8 cellular contexts compared by ENCODE assay signal in genomic region chr2:169798718-169799495, GRCh38. TPM values are rescaled to one million over a fixed set of nuclear protein-coding genes. Genes with fewer than 3 reads are reported as not detected.
DNase-seq lines count a peak whose midpoint lies in the region; ATAC-seq, FAIRE-seq and TF ChIP-seq lines count a peak whose summit lies in the region.

Gene SSB (plus strand): TSS chr2:169798871. CDS start chr2:169800961, 2,090 bp downstream.

- H3K9me3 ChIP-seq in H1 (ENCODE audit: insufficient read depth in 2 of 2, low read depth in 1 of 2, low read length in 1 of 2): no peaks in the 10 kb centered on the region
- no peaks in the 10 kb centered on the region for H3K9me3 ChIP-seq in mesenchymal stem cell (ENCODE audit: control insufficient read depth, low read length)

- H2BK12ac ChIP-seq in H1 (ENCODE audit: low read depth, low read length) (no peak within 1 kb of the TSS), mesenchymal stem cell (ENCODE audit: low read length in 2 of 2) (no peak within 1 kb of the TSS)

- H3K18ac ChIP-seq in H1 (ENCODE audit: extremely low read depth, low read length) (peak within 1 kb of the TSS; percentile 84), mesenchymal stem cell (ENCODE audit: low read depth in 1 of 2, low read length in 2 of 2) (peak within 1 kb of the TSS; percentile 58 to 72)

- H4K91ac ChIP-seq in H1 (replicated peaks; ENCODE audit: insufficient read length, low read length) (peak within 1 kb of the TSS; percentile 77), mesenchymal stem cell (ENCODE audit: low read length) (peak within 1 kb of the TSS; percentile 59)

- H3K4ac ChIP-seq in H1 (replicated peaks; ENCODE audit: insufficient read length, low read depth, low read length) (no peak within 1 kb of the TSS), mesenchymal stem cell (ENCODE audit: low read depth in 1 of 2, low read length in 2 of 2) (peak within 1 kb of the TSS; percentile 19 to 25)

- peak within 1 kb of the TSS; percentile 86 for H4K5ac ChIP-seq in H1 (ENCODE audit: insufficient read length, low read depth, low read length)

- peak within 1 kb of the TSS; percentile 74 to 90 for H3K4me2 ChIP-seq in H1 (ENCODE audit: insufficient read depth in 1 of 2, low read depth in 2 of 2, low read length in 2 of 2)
- peak within 1 kb of the TSS; percentile 67 for H3K4me2 ChIP-seq in mesenchymal stem cell (ENCODE audit: low read length, poor library complexity, severe bottlenecking)

- peak; percentile 86 for ATAC-seq in GM19468 (IDR thresholded peaks at IDR 0.05; ENCODE audit: extremely low read depth, unreplicated experiment)

- H2BK5ac ChIP-seq in H1 (ENCODE audit: low read depth, low read length): peak within 1 kb of the TSS; percentile 58
- no peak within 1 kb of the TSS for H2BK5ac ChIP-seq in mesenchymal stem cell (ENCODE audit: low read depth, low read length, poor library complexity, severe bottlenecking)

- no peak within 1 kb of the TSS for H2BK120ac ChIP-seq in H1 (replicated peaks; ENCODE audit: low read depth, low read length)
- no peak within 1 kb of the TSS for H2BK120ac ChIP-seq in mesenchymal stem cell (ENCODE audit: low read depth, low read length)

- no peak within 1 kb of the TSS for H3K23ac ChIP-seq in H1 (ENCODE audit: insufficient read length)
- H3K23ac ChIP-seq in mesenchymal stem cell (ENCODE audit: low read length in 2 of 2): no peak within 1 kb of the TSS

- POLR2A ChIA-PET in H1 (lab: Charles Lee; ENCODE audit: partially characterized antibody): interaction anchor here (0.7 to 2.8 kb wide), 8 partner anchors 9 to 1935 kb away, joined by 3 to 18 read pairs (median 3); partner anchors contain the start of gene UBR3

- DNase-seq in CMK (ENCODE audit: low read depth) (peak; percentile 85), HS-5 (ENCODE audit: low read depth) (peak; percentile 81), NOMO-1 treated with DMSO at 0.1 percent for 48 hours (lab: John Stamatoyannopoulos, UW; ENCODE audit: unreplicated experiment) (peak; percentile 86), H1 (ENCODE audit: low read depth in 1 of 2, low spot score in 2 of 2) (peak; percentile 80 to 93), mesenchymal stem cell (peak; percentile 92)
- DNase-seq in activated CD8-positive, alpha-beta memory T cell treated with anti-CD3 and anti-CD28 coated beads for 48 hours (ENCODE audit: low read depth in 2 of 3, low spot score in 2 of 3): peak; percentile 81 to 92 (median 89)
- peak; percentile 90 for DNase-seq in stimulated activated CD8-positive, alpha-beta memory T cell treated with anti-CD3 and anti-CD28 coated beads, Interleukin-12 subunit alpha, Interleukin-12 subunit beta, amount 100 ng/mL, for 4 hours (ENCODE audit: low read depth)

- H3K36me3 ChIP-seq in H1 (ENCODE audit: control insufficient read depth in 2 of 4, insufficient read depth in 4 of 4, low read length in 3 of 4) (peaks cover 0 to 32% (median 6%) of the 10 kb centered on the region in 4 experiments; a peak in 5 of 8 replicates), mesenchymal stem cell (ENCODE audit: control insufficient read depth in 1 of 2, insufficient read depth in 2 of 2, low read depth in 1 of 2, low read length in 2 of 2) (peaks cover 8 to 25% of the 10 kb centered on the region in 2 experiments)

- TF ChIP-seq EP300 in H1 (IDR thresholded peaks at IDR 0.05; ENCODE audit: borderline replicate concordance in 1 of 2, low read depth in 2 of 2, low read length in 2 of 2): no peak

- no peak for FAIRE-seq in H1 (lab: Jason Lieb, UNC)

- H3K9ac ChIP-seq in H1 (replicated peaks in 1 of 4; ENCODE audit: extremely low read depth in 1 of 4, low read depth in 3 of 4, low read length in 3 of 4) (peak within 1 kb of the TSS; percentile 82 to 88 (median 84)), mesenchymal stem cell (ENCODE audit: low read length) (peak within 1 kb of the TSS; percentile 96)

- 1% methylated on average over 62 of the region's 63 CpGs; no CpG with 5 or more reads in 1 of the 2 experiments for WGBS in H1 (ENCODE audit: extremely low coverage in 1 of 2, insufficient coverage in 1 of 2, insufficient read length in 1 of 2, insufficient replicate concordance in 2 of 2, low coverage in 1 of 2, low lambda C conversion rate in 2 of 2, missing lambda C conversion rate in 1 of 2), 2 experiments
- WGBS in mesenchymal stem cell: under 1% methylated on average over 56 of the region's 63 CpGs

- H3K4me1 ChIP-seq in H1 (replicated peaks in 1 of 4; ENCODE audit: control insufficient read depth in 3 of 4, insufficient read depth in 4 of 4, low read length in 3 of 4) (peaks cover 0 to 7% (median 2%) of the 10 kb centered on the region in 4 experiments; a peak in 4 of 7 replicates), mesenchymal stem cell (ENCODE audit: control insufficient read depth, insufficient read depth, low read depth, low read length) (peaks cover 5% of the 10 kb centered on the region)

- H3K79me1 ChIP-seq in H1 (ENCODE audit: low read depth, low read length) (no peaks in the 10 kb centered on the region), mesenchymal stem cell (replicated peaks; ENCODE audit: low read length, poor library complexity, severe bottlenecking) (peaks cover 4% of the 10 kb centered on the region)

- peak; percentile 77 to 92 for TF ChIP-seq POLR2A in H1 (IDR thresholded peaks at IDR 0.05; ENCODE audit: control extremely low read depth in 1 of 2, low read depth in 2 of 2, low read length in 2 of 2)

- H3K14ac ChIP-seq in H1 (ENCODE audit: insufficient read length): no peak within 1 kb of the TSS
- no peak within 1 kb of the TSS for H3K14ac ChIP-seq in mesenchymal stem cell (ENCODE audit: low read length in 2 of 2)

- H3K27ac ChIP-seq in H1 (ENCODE audit: low read depth, low read length) (peak within 1 kb of the TSS; percentile 90), mesenchymal stem cell (ENCODE audit: low read length, poor library complexity, severe bottlenecking) (peak within 1 kb of the TSS; percentile 83)

- peak within 1 kb of the TSS; percentile 76 to 96 (median 88) for H3K4me3 ChIP-seq in H1 (ENCODE audit: extremely low read depth in 1 of 4, insufficient read depth in 2 of 4, low read depth in 3 of 4, low read length in 4 of 4)
- H3K4me3 ChIP-seq in mesenchymal stem cell (ENCODE audit: insufficient read depth in 1 of 2, low read depth in 1 of 2, low read length in 2 of 2): peak within 1 kb of the TSS; percentile 87 to 88

- H3K23me2 ChIP-seq in H1 (ENCODE audit: low read depth, low read length): peaks cover 5% of the 10 kb centered on the region; the same call in 1 of the 2 replicates

- peaks cover 0 to 2% (median 0%) of the 10 kb centered on the region in 4 experiments; a peak in 1 of 7 replicates for H3K27me3 ChIP-seq in H1 (replicated peaks in 1 of 4; ENCODE audit: control insufficient read depth in 3 of 4, extremely low read depth in 1 of 4, insufficient read depth in 3 of 4, low read length in 3 of 4)
- no peaks in the 10 kb centered on the region for H3K27me3 ChIP-seq in mesenchymal stem cell (ENCODE audit: control insufficient read depth in 1 of 2, insufficient read depth in 1 of 2, low read length in 2 of 2)

- CTCF ChIA-PET in H1 (lab: Charles Lee; ENCODE audit: partially characterized antibody): no interaction called here

- no peak within 1 kb of the TSS for H2BK20ac ChIP-seq in H1 (ENCODE audit: low read length)

- H4K20me1 ChIP-seq in H1 (replicated peaks in 1 of 2; ENCODE audit: control insufficient read depth in 1 of 2, insufficient read depth in 2 of 2, low read length in 2 of 2): peaks cover 0 to 2% of the 10 kb centered on the region in 2 experiments

- no peak for TF ChIP-seq CTCF in H1 (IDR thresholded peaks at IDR 0.05; ENCODE audit: control extremely low read depth in 1 of 3, insufficient read depth in 1 of 3, low read depth in 1 of 3, low read length in 3 of 3)

- H4K8ac ChIP-seq in H1 (ENCODE audit: extremely low read depth, insufficient read depth, low read length) (peak within 1 kb of the TSS; percentile 88), mesenchymal stem cell (ENCODE audit: low read length) (peak within 1 kb of the TSS; percentile 45)

- H2AK5ac ChIP-seq in H1 (ENCODE audit: low read depth, low read length): no peak within 1 kb of the TSS
- H2AK5ac ChIP-seq in mesenchymal stem cell (ENCODE audit: low read length, severe bottlenecking): no peak within 1 kb of the TSS

- TF ChIP-seq RAD21 in H1 (IDR thresholded peaks at IDR 0.05 in 1 of 2, conservative IDR thresholded peaks at IDR 0.05 in 1 of 2; ENCODE audit: low read depth in 2 of 2, low read length in 2 of 2): no peak

- no peak within 1 kb of the TSS for H2BK15ac ChIP-seq in H1 (ENCODE audit: low read length)
- H2BK15ac ChIP-seq in mesenchymal stem cell (ENCODE audit: low read depth, poor library complexity, severe bottlenecking): no peak within 1 kb of the TSS

- H3K56ac ChIP-seq in H1 (replicated peaks; ENCODE audit: insufficient read length, low read depth, low read length): peak within 1 kb of the TSS; percentile 70

- peak within 1 kb of the TSS; percentile 28; the same call in 1 of the 2 replicates for H2AFZ ChIP-seq in H1 (ENCODE audit: low read length)
- peak within 1 kb of the TSS; percentile 23 for H2AFZ ChIP-seq in mesenchymal stem cell (ENCODE audit: low read depth, low read length)

- H3K79me2 ChIP-seq in H1 (ENCODE audit: control insufficient read depth in 1 of 2, insufficient read depth in 2 of 2, low read length in 2 of 2): peaks cover 9 to 49% of the 10 kb centered on the region in 2 experiments

TF ChIP-seq in H1, 55 proteins besides CTCF, POLR2A, EP300 and RAD21 (continues in another document):
- TF ChIP-seq CREB1 (IDR thresholded peaks at IDR 0.05): no peak
- TF ChIP-seq SIX5 (IDR thresholded peaks at IDR 0.05; ENCODE audit: low read depth, low read length): no peak
- no peak for TF ChIP-seq RFX5 (IDR thresholded peaks at IDR 0.05; ENCODE audit: borderline replicate concordance, low read depth, low read length)
- no peak for TF ChIP-seq CBX5 (IDR thresholded peaks at IDR 0.05; ENCODE audit: low read depth, low read length)
- no peak for TF ChIP-seq BCL11A (IDR thresholded peaks at IDR 0.05; ENCODE audit: low read depth in 2 of 2, low read length in 2 of 2)
- TF ChIP-seq RNF2 (IDR thresholded peaks at IDR 0.05; ENCODE audit: borderline replicate concordance, low read depth, low read length, missing control alignments, poor library complexity, severe bottlenecking): no peak
- TF ChIP-seq BACH1 (IDR thresholded peaks at IDR 0.05; ENCODE audit: low read length): no peak
- no peak for TF ChIP-seq SUZ12 (IDR thresholded peaks at IDR 0.05; ENCODE audit: low read length)

RNA-seq across cellular contexts. Expression of gene SSB, which starts in this region (rescaled TPM):
- total RNA-seq in H1 (2021; fragmentation: NEBNext Ultra II Directional; extraction: Animal tissue kit (Norgen Biotek cat#: 25700)): 263 and 270 TPM in 2 replicates
- polyA plus RNA-seq in H1 (2011; rRNA removed): 32.2 and 60.8 TPM in 2 replicates
- 148 TPM for polyA plus RNA-seq in H1 (2011; cell fraction: cytosol; rRNA removed)
- 18.5 TPM for polyA plus RNA-seq in H1 (2011; cell fraction: nucleus; rRNA removed)
- polyA plus RNA-seq in H1 (2012, experiment 1 of 2): 140 to 334 TPM (median 159 TPM) in 4 replicates
- polyA plus RNA-seq in H1 (2012, experiment 2 of 2): 20.4 TPM
- 348 TPM for polyA plus RNA-seq in H1 (2013, experiment 1 of 2)
- 346 TPM for polyA plus RNA-seq in H1 (2013, experiment 2 of 2)
- polyA minus RNA-seq in H1 (2011; rRNA and poly(A)+ RNA removed): 16.9 and 20.4 TPM in 2 replicates
- 37.6 TPM for polyA minus RNA-seq in H1 (2011; cell fraction: cytosol; rRNA and poly(A)+ RNA removed)
- 61.7 TPM for polyA minus RNA-seq in H1 (2011; cell fraction: nucleus; rRNA and poly(A)+ RNA removed)
- 174 TPM for polyA plus RNA-seq in mesenchymal stem cell (2013, experiment 1 of 2)
- 181 TPM for polyA plus RNA-seq in mesenchymal stem cell (2013, experiment 2 of 2)

Comparison
In these comparisons a context has a peak if more than half of its experiments do, and no peak if none do; other contexts are left out.
1. Peak in every context shown above with its lines: DNase-seq, ATAC-seq, H3K4me3 ChIP-seq and H3K27ac ChIP-seq.